13 cellular contexts compared by ENCODE assay signal in genomic region chr22:39999144-39999757, GRCh38. TPM values are rescaled to one million over a fixed set of nuclear protein-coding genes. Genes with fewer than 3 reads are reported as not detected.
DNase-seq lines count a peak whose midpoint lies in the region; ATAC-seq and TF ChIP-seq lines count a peak whose summit lies in the region.
"Had no signal": no experiment of that assay in that cellular context is flagged by ENCODE, and none has a peak within 500 bp of the region (broad histone marks: within the 10 kb centered on the region; RNA-seq: fewer than 3 reads in every experiment).

No MANE protein-coding gene starts in this region.

- H3K27ac ChIP-seq in liver (ENCODE audit: low read depth in 1 of 2, low read length in 2 of 2), result no peak overlapping the region
- H3K27ac ChIP-seq: SJSA1, tibial artery had no signal

- H3K27me3 ChIP-seq in liver (ENCODE audit: control insufficient read depth in 4 of 4, insufficient read depth in 4 of 4, low read length in 3 of 4), result no peaks in the 10 kb centered on the region
- H3K27me3 ChIP-seq: SJSA1 had no signal

- H3K4me1 Mint-ChIP-seq in MCF 10A (ENCODE audit: insufficient read depth, unreplicated experiment), result peaks cover 65% of the 10 kb centered on the region

- no TSS peak for BruUV-seq in MCF 10A (replicated peaks; lab: Mats Ljungman, UMichigan)

- intact Hi-C loops in MCF 10A (cut with micrococcal nuclease), result loop anchor here (1.0 kb wide), 1 partner anchor 465 kb away; no protein-coding TSS in a partner anchor

- POLR2A ChIA-PET in MCF 10A (lab: Yijun Ruan, JAX), result interaction anchor here (0.5 to 3.4 kb wide), 10 partner anchors 10 to 681 kb away, joined by 3 to 12 read pairs (median 4); partner anchors contain the start of gene ADSL

- 56% methylated on average over 16 of the region's 16 CpGs for WGBS in liver

- H3K9me3 ChIP-seq in liver (ENCODE audit: control insufficient read depth in 4 of 4, low read length in 3 of 4), result no peaks in the 10 kb centered on the region
- H3K9me3 ChIP-seq: SJSA1, tibial artery had no signal

- peak overlapping the region; percentile 79 for H3K27ac Mint-ChIP-seq in MCF 10A (ENCODE audit: low read depth, unreplicated experiment)
- H3K27ac Mint-ChIP-seq: IgD-negative memory B cell had no signal

- peak; percentile 46 to 50 for TF ChIP-seq RAD21 in liver (IDR thresholded peaks at IDR 0.05)

- no peaks in the 10 kb centered on the region for H3K9me3 Mint-ChIP-seq in MCF 10A (ENCODE audit: unreplicated experiment)
- H3K9me3 Mint-ChIP-seq: activated T-cell treated with anti-CD3 and anti-CD28 coated beads, Interleukin-2, amount 50 U/mL, for 4 hours; IgD-negative memory B cell had no signal

- no peaks in the 10 kb centered on the region for H3K27me3 Mint-ChIP-seq in MCF 10A (ENCODE audit: insufficient read depth, unreplicated experiment)

- ATAC-seq in HG02885 (IDR thresholded peaks at IDR 0.05; ENCODE audit: poor library complexity, unreplicated experiment) (no peak), HG02763 (IDR thresholded peaks at IDR 0.05; ENCODE audit: unreplicated experiment) (no peak), GM19328 (IDR thresholded peaks at IDR 0.05; ENCODE audit: unreplicated experiment) (no peak), HG02571 (IDR thresholded peaks at IDR 0.05; ENCODE audit: unreplicated experiment) (no peak)
- ATAC-seq: activated T-cell treated with anti-CD3 and anti-CD28 coated beads, Interleukin-2, amount 50 U/mL, for 4 hours had no signal

- no peaks in the 10 kb centered on the region for H3K36me3 ChIP-seq in liver (ENCODE audit: control insufficient read depth in 4 of 4, insufficient read depth in 3 of 4, low read depth in 1 of 4, low read length in 3 of 4)
- H3K36me3 ChIP-seq: SJSA1, tibial artery had no signal

- H3K4me1 ChIP-seq in liver (ENCODE audit: control insufficient read depth in 4 of 4, insufficient read depth in 4 of 4, low read length in 3 of 4), result peaks cover 17 to 42% (median 35%) of the 10 kb centered on the region in 4 donors
- H3K4me1 ChIP-seq: SJSA1 had no signal

- H3K4me3 Mint-ChIP-seq in MCF 10A (ENCODE audit: unreplicated experiment), result peak overlapping the region; percentile 73
- H3K4me3 Mint-ChIP-seq: activated T-cell treated with anti-CD3 and anti-CD28 coated beads, Interleukin-2, amount 50 U/mL, for 4 hours; IgD-negative memory B cell had no signal

- CTCF ChIA-PET in MCF 10A (lab: Yijun Ruan, JAX), result interaction anchor here (0.7 to 11.6 kb wide), 3 partner anchors 24 to 511 kb away, joined by 3 to 103 read pairs (median 3); no protein-coding TSS in a partner anchor

- H3K4me3 ChIP-seq in liver (ENCODE audit: low read depth in 1 of 3, low read length in 3 of 3), result no peak overlapping the region
- H3K4me3 ChIP-seq: SJSA1, tibial artery had no signal

- TF ChIP-seq CTCF in MCF 10A (IDR thresholded peaks at IDR 0.05; ENCODE audit: unreplicated experiment) (no peak), liver (IDR thresholded peaks at IDR 0.05; ENCODE audit: low read depth, low read length, missing input control) (no peak)

- DNase-seq in ELF-1 (ENCODE audit: low read depth, low spot score), result peak; percentile 68
- DNase-seq in LoVo (ENCODE audit: low spot score), result peak; percentile 43
- peak; percentile 92 for DNase-seq in MCF 10A (ENCODE audit: unreplicated experiment)
- DNase-seq: activated T-cell treated with anti-CD3 and anti-CD28 coated beads, Interleukin-2, amount 50 U/mL, for 4 hours; stimulated activated CD4-positive, alpha-beta T cell treated with anti-CD3 and anti-CD28 coated beads, Interleukin-2, amount 100 ng/mL, for 24 hours; tibial artery had no signal

- H3K9ac ChIP-seq in liver (ENCODE audit: low read depth in 1 of 2, low read length in 2 of 2), result no peak overlapping the region

- peaks cover 15% of the 10 kb centered on the region for H3K36me3 Mint-ChIP-seq in MCF 10A (ENCODE audit: insufficient read depth, unreplicated experiment)

TF ChIP-seq in liver, 16 proteins besides CTCF, POLR2A, EP300 and RAD21:
- peak; percentile 27 for TF ChIP-seq YY1 (IDR thresholded peaks at IDR 0.05)
- peak; percentile 86 for TF ChIP-seq NR2F2 (IDR thresholded peaks at IDR 0.05)
- no peak for TF ChIP-seq TAF1 (conservative IDR thresholded peaks at IDR 0.05)
- TF ChIP-seq SP1 (IDR thresholded peaks at IDR 0.05), result peak; percentile 44
- TF ChIP-seq EGR1 (IDR thresholded peaks at IDR 0.05; ENCODE audit: low read depth in 2 of 2), result no peak
- peak; percentile 72 to 73 for TF ChIP-seq HNF4A (conservative IDR thresholded peaks at IDR 0.05)
- peak in 1 of 2 donors; percentile 15 for TF ChIP-seq GABPA (IDR thresholded peaks at IDR 0.05 in 1 of 2, conservative IDR thresholded peaks at IDR 0.05 in 1 of 2)
- TF ChIP-seq RXRA (IDR thresholded peaks at IDR 0.05), result peak; percentile 65 to 67
- TF ChIP-seq FOXA2 (IDR thresholded peaks at IDR 0.05), result peak; percentile 42

RNA-seq across cellular contexts. Expression of gene FAM83F, which starts 4.5 kb away (rescaled TPM):
- total RNA-seq in MCF 10A (2022), result 33.1 and 41.3 TPM in 2 replicates
- total RNA-seq in liver, result 1 to 10 TPM; 1.1 to 1.2 TPM
- polyA plus RNA-seq in liver, result 1 to 10 TPM in 1 of 2 donors, under 1 TPM in 1; 0.39 to 1.5 TPM
- total RNA-seq: SJSA1 had no signal
- polyA plus RNA-seq: IgD-negative memory B cell had no signal

RNA-seq across cellular contexts. Expression of gene TMA7B, which starts 39.1 kb away (rescaled TPM):
- total RNA-seq in MCF 10A (2022), result not detected in 2 replicates
- total RNA-seq in liver, result 1 to 10 TPM in 1 of 2 donors, under 1 TPM in 1; 0.25 to 2.1 TPM
- not detected for polyA plus RNA-seq in liver
- total RNA-seq: SJSA1 had no signal

Comparison
In these comparisons a context has a peak if more than half of its experiments do, and no peak if none do; other contexts are left out.
1. RNA of gene FAM83F, which starts 4.5 kb away (total RNA-seq): 33.1 to 41.3 TPM in MCF 10A; 1.1 to 1.2 TPM in liver; every median in the first group is over 10 times any median in the second.
2. Peak in every context shown above with its lines, with median percentiles within 50 percentile points of each other: DNase-seq.